Comparison of ENCODE assay signal across 29 cellular contexts in genomic region chr16:11605564-11605886, GRCh38. TPM values are rescaled to one million over a fixed set of nuclear protein-coding genes. Genes with fewer than 3 reads are reported as not detected.
DNase-seq lines count a peak whose midpoint lies in the region; ATAC-seq, FAIRE-seq and TF ChIP-seq lines count a peak whose summit lies in the region.
"Had no signal": no experiment of that assay in that cellular context is flagged by ENCODE, and none has a peak within 500 bp of the region (broad histone marks: within the 10 kb centered on the region; RNA-seq: fewer than 3 reads in every experiment).

No MANE protein-coding gene starts in this region.

- no peak for FAIRE-seq in kidney (lab: Jason Lieb, UNC)
- FAIRE-seq: endothelial cell of umbilical vein, G401.6, pancreas had no signal

- H3K27me3 ChIP-seq in heart right ventricle (peaks cover 0 to 6% (median 0%) of the 10 kb centered on the region in 7 donors), right cardiac atrium (ENCODE audit: control insufficient read depth, insufficient read depth) (no peaks in the 10 kb centered on the region), uterus (no peaks in the 10 kb centered on the region), A673 (replicated peaks; ENCODE audit: insufficient read depth, low read depth, low read length, poor library complexity) (no peaks in the 10 kb centered on the region)
- H3K27me3 ChIP-seq: left lung, pancreas, right atrium auricular region had no signal

- DNase-seq in heart right ventricle (no peak), right cardiac atrium (no peak), kidney (no peak), posterior vena cava (ENCODE audit: low spot score) (peak; percentile 50), uterus (no peak), NCI-H2081 (lab: John Stamatoyannopoulos, UW) (no peak), A673 (ENCODE audit: low spot score) (no peak)
- DNase-seq: 8988T; activated CD4-positive, alpha-beta T cell treated with anti-CD3 and anti-CD28 coated beads for 1 hour; activated CD8-positive, alpha-beta memory T cell treated with anti-CD3 and anti-CD28 coated beads, Interleukin-2, amount 50 U/mL, for 48 hours; activated CD8-positive, alpha-beta T cell treated with anti-CD3 and anti-CD28 coated beads for 36 hours; activated naive CD4-positive, alpha-beta T cell treated with anti-CD3 and anti-CD28 coated beads for 36 hours; brain microvascular endothelial cell; DMS79; HCEC 1CT; left lung; naive thymus-derived CD8-positive, alpha-beta T cell; NCI-H146; NCI-H2107; NCI-H446 treated with DMSO at 0.1 percent for 48 hours; NCI-H82; pancreas; SIG-M5; stimulated activated CD4-positive, alpha-beta T cell treated with anti-CD3 and anti-CD28 coated beads, Interleukin-2, amount 100 ng/mL, for 48 hours; substantia nigra had no signal

- intact Hi-C loops in heart right ventricle (cut with DNase I) = no loop called here
- intact Hi-C loops in right cardiac atrium (cut with DNase I) = no loop called here
- intact Hi-C loops in kidney (cut with DNase I) = no loop called here
- intact Hi-C loops in posterior vena cava (cut with DNase I) = loop anchor here in 1 of 2 donors (1.0 kb wide), 1 partner anchor 71 kb away; no protein-coding TSS in a partner anchor
- intact Hi-C loops in uterus (cut with DNase I; ENCODE audit: low total_unique reads) = no loop called here
- intact Hi-C loops in A673 (cut with micrococcal nuclease; ENCODE audit: unreplicated experiment) = no loop called here

- H3K27ac ChIP-seq in heart right ventricle (peak overlapping the region in 7 of 10 donors; percentile 76 to 90 (median 80)), right cardiac atrium (ENCODE audit: low read length) (no peak overlapping the region), kidney (ENCODE audit: low read depth in 2 of 2, low read length in 2 of 2) (peak overlapping the region; percentile 52 to 64), uterus (peak overlapping the region; percentile 50 to 78), A673 (ENCODE audit: low read depth, low read length, poor library complexity, severe bottlenecking) (no peak overlapping the region)
- H3K27ac ChIP-seq: brain microvascular endothelial cell had no signal

- no peak overlapping the region for H3K9ac ChIP-seq in kidney (ENCODE audit: low read length in 2 of 2)

- CTCF ChIA-PET in A673 (lab: Charles Lee) = no interaction called here

- BruUV-seq in A673 (replicated peaks; lab: Mats Ljungman, UMichigan) = no TSS peak

- no peak for ATAC-seq in heart right ventricle
- ATAC-seq in right cardiac atrium = no peak
- ATAC-seq in HG02759 (IDR thresholded peaks at IDR 0.05; ENCODE audit: unreplicated experiment) = no peak
- ATAC-seq: activated CD8-positive, alpha-beta T cell treated with anti-CD3 and anti-CD28 coated beads for 36 hours; naive thymus-derived CD8-positive, alpha-beta T cell had no signal

- TF ChIP-seq POLR2A in uterus (IDR thresholded peaks at IDR 0.05) = no peak

- TF ChIP-seq CTCF in heart right ventricle (IDR thresholded peaks at IDR 0.05) (no peak), kidney (IDR thresholded peaks at IDR 0.05; ENCODE audit: borderline replicate concordance, extremely low read depth, insufficient read depth) (no peak), uterus (IDR thresholded peaks at IDR 0.05) (no peak), A673 (conservative IDR thresholded peaks at IDR 0.05; ENCODE audit: low read depth, low read length) (no peak)

- no peaks in the 10 kb centered on the region for H3K9me3 ChIP-seq in heart right ventricle
- no peaks in the 10 kb centered on the region for H3K9me3 ChIP-seq in right cardiac atrium (ENCODE audit: control insufficient read depth, low read length)
- H3K9me3 ChIP-seq in kidney (ENCODE audit: control insufficient read depth in 1 of 2, low read length in 2 of 2) = no peaks in the 10 kb centered on the region
- H3K9me3 ChIP-seq in uterus = no peaks in the 10 kb centered on the region
- H3K9me3 ChIP-seq in A673 (ENCODE audit: low read depth, low read length, poor library complexity, severe bottlenecking) = no peaks in the 10 kb centered on the region
- H3K9me3 ChIP-seq: left lung, pancreas, right atrium auricular region had no signal

- POLR2A ChIA-PET in A673 (lab: Charles Lee; ENCODE audit: low non-redundant PET) = no interaction called here

- H3K36me3 ChIP-seq in heart right ventricle = no peaks in the 10 kb centered on the region
- no peaks in the 10 kb centered on the region for H3K36me3 ChIP-seq in kidney (ENCODE audit: control insufficient read depth in 1 of 2, insufficient read depth in 2 of 2, low read length in 2 of 2)
- no peaks in the 10 kb centered on the region for H3K36me3 ChIP-seq in uterus
- no peaks in the 10 kb centered on the region for H3K36me3 ChIP-seq in A673 (ENCODE audit: insufficient read depth, low read length, poor library complexity, severe bottlenecking)
- H3K36me3 ChIP-seq: brain microvascular endothelial cell, left lung, pancreas, right atrium auricular region had no signal

- 86 to 96% methylated on average over 8 of the region's 8 CpGs for WGBS in heart right ventricle, 2 donors
- 96% methylated on average over 8 of the region's 8 CpGs for WGBS in right cardiac atrium

- no peak overlapping the region for H3K4me3 ChIP-seq in heart right ventricle
- H3K4me3 ChIP-seq in right cardiac atrium (ENCODE audit: low read length) = no peak overlapping the region
- no peak overlapping the region for H3K4me3 ChIP-seq in kidney (ENCODE audit: low read length in 2 of 2)
- H3K4me3 ChIP-seq in uterus = no peak overlapping the region
- no peak overlapping the region for H3K4me3 ChIP-seq in A673 (ENCODE audit: low read depth, low read length, poor library complexity, severe bottlenecking)
- H3K4me3 ChIP-seq: left lung, pancreas, right atrium auricular region had no signal

- H3K4me1 ChIP-seq in heart right ventricle (peaks cover 0 to 53% (median 12%) of the 10 kb centered on the region in 9 donors), right cardiac atrium (ENCODE audit: control insufficient read depth, insufficient read depth, low read length) (peaks cover 1% of the 10 kb centered on the region), kidney (ENCODE audit: control insufficient read depth in 1 of 2, insufficient read depth in 1 of 2, low read depth in 1 of 2, low read length in 2 of 2) (peaks cover 8 to 16% of the 10 kb centered on the region in 2 donors), uterus (no peaks in the 10 kb centered on the region), A673 (ENCODE audit: insufficient read depth, low read length, poor library complexity, severe bottlenecking) (peaks cover 7% of the 10 kb centered on the region)
- H3K4me1 ChIP-seq: pancreas had no signal

RNA-seq across cellular contexts. Expression of gene LITAF, which starts 18.8 kb away (rescaled TPM):
- 10 to 100 TPM; 29.5 to 96.9 (median 41.6) TPM for total RNA-seq in heart right ventricle
- polyA plus RNA-seq in heart right ventricle = 10 to 100 TPM; 13.3 to 19.2 TPM
- 10 to 100 TPM; 54.0 to 76.5 (median 65.3) TPM for total RNA-seq in right cardiac atrium
- polyA plus RNA-seq in right cardiac atrium = 25.7 TPM
- 171 TPM for total RNA-seq in kidney
- polyA plus RNA-seq in kidney (ENCODE audit: insufficient read depth, low read depth, low replicate concordance) = 121 TPM
- total RNA-seq in posterior vena cava = 10 to 100 TPM; 70.0 to 76.4 TPM
- total RNA-seq in uterus = 100 to 1,000 TPM in 1 of 4 donors, 10 to 100 TPM in 3; 46.9 to 163 (median 73.2) TPM
- total RNA-seq in A673 (2021) = 6.9 and 12.2 TPM in 2 replicates

Comparison
In these comparisons a context has a peak if more than half of its experiments do, and no peak if none do; other contexts are left out.
1. H3K27ac ChIP-seq: peak in heart right ventricle (7 of 10), kidney (2 of 2) and uterus (2 of 2); none in right cardiac atrium (single experiment) and A673 (single experiment).